Comparison of ENCODE assay signal across 15 cellular contexts in genomic region chr2:41610501-41611242, GRCh38.
DNase-seq lines count a peak whose midpoint lies in the region; ATAC-seq and TF ChIP-seq lines count a peak whose summit lies in the region.
"Had no signal": no experiment of that assay in that cellular context is flagged by ENCODE, and none has a peak within 500 bp of the region (broad histone marks: within the 10 kb centered on the region; RNA-seq: fewer than 3 reads in every experiment).

No MANE protein-coding gene starts in this region.

- peaks cover 8 to 34% of the 10 kb centered on the region in 2 donors for H3K4me1 Mint-ChIP-seq in stimulated activated naive B cell treated with anti-CD40 and anti-IgM and Interleukin-4, amounts not matched to agents 10 μg/mL and 1 μg/mL and 100 μg/mL, for 72 hours
- H3K4me1 Mint-ChIP-seq: immature natural killer cell had no signal

- intact Hi-C loops in ascending aorta (cut with DNase I): no loop called here
- intact Hi-C loops in A673 (cut with micrococcal nuclease; ENCODE audit: unreplicated experiment): no loop called here

- DNase-seq in ascending aorta (ENCODE audit: low spot score in 2 of 2) (peak in 1 of 2 donors; percentile 70), right atrium auricular region (ENCODE audit: low spot score) (no peak), A673 (ENCODE audit: low spot score) (no peak), NOMO-1 treated with DMSO at 0.1 percent for 48 hours (lab: John Stamatoyannopoulos, UW; ENCODE audit: unreplicated experiment) (no peak)
- DNase-seq in stimulated activated naive B cell treated with anti-CD40 and anti-IgM and Interleukin-4, amounts not matched to agents 10 μg/mL and 1 μg/mL and 100 μg/mL, for 72 hours: peak; percentile 54
- DNase-seq: activated gamma-delta T cell; Caco-2; effector memory CD8-positive, alpha-beta T cell; immature natural killer cell; NCI-H2171 treated with DMSO at 0.1 percent for 48 hours; SJCRH30 had no signal

- peaks cover 0 to 9% of the 10 kb centered on the region in 2 donors for H3K36me3 Mint-ChIP-seq in stimulated activated naive B cell treated with anti-CD40 and anti-IgM and Interleukin-4, amounts not matched to agents 10 μg/mL and 1 μg/mL and 100 μg/mL, for 72 hours
- H3K36me3 Mint-ChIP-seq: immature natural killer cell had no signal

- no peaks in the 10 kb centered on the region for H3K27me3 ChIP-seq in ascending aorta
- H3K27me3 ChIP-seq in right atrium auricular region: no peaks in the 10 kb centered on the region
- H3K27me3 ChIP-seq in A673 (replicated peaks; ENCODE audit: insufficient read depth, low read depth, low read length, poor library complexity): peaks cover 4% of the 10 kb centered on the region
- H3K27me3 ChIP-seq: neutrophil, SJCRH30 had no signal

- H3K9me3 ChIP-seq in ascending aorta (no peaks in the 10 kb centered on the region), right atrium auricular region (no peaks in the 10 kb centered on the region), A673 (ENCODE audit: low read depth, low read length, poor library complexity, severe bottlenecking) (no peaks in the 10 kb centered on the region)
- H3K9me3 ChIP-seq: Caco-2, neutrophil, SJCRH30 had no signal

- BruUV-seq in A673 (replicated peaks; lab: Mats Ljungman, UMichigan): no TSS peak

- no peaks in the 10 kb centered on the region for H3K36me3 ChIP-seq in ascending aorta
- no peaks in the 10 kb centered on the region for H3K36me3 ChIP-seq in right atrium auricular region
- no peaks in the 10 kb centered on the region for H3K36me3 ChIP-seq in A673 (ENCODE audit: insufficient read depth, low read length, poor library complexity, severe bottlenecking)
- H3K36me3 ChIP-seq: neutrophil, SJCRH30 had no signal

- peak overlapping the region; percentile 87 for H3K27ac Mint-ChIP-seq in stimulated activated naive B cell treated with anti-CD40 and anti-IgM and Interleukin-4, amounts not matched to agents 10 μg/mL and 1 μg/mL and 100 μg/mL, for 72 hours
- H3K27ac Mint-ChIP-seq: effector memory CD8-positive, alpha-beta T cell; immature natural killer cell had no signal

- peaks cover 0 to 3% of the 10 kb centered on the region in 2 donors for H3K9me3 Mint-ChIP-seq in stimulated activated naive B cell treated with anti-CD40 and anti-IgM and Interleukin-4, amounts not matched to agents 10 μg/mL and 1 μg/mL and 100 μg/mL, for 72 hours

- TF ChIP-seq CTCF in ascending aorta (IDR thresholded peaks at IDR 0.05): no peak
- TF ChIP-seq CTCF in right atrium auricular region (IDR thresholded peaks at IDR 0.05): no peak
- TF ChIP-seq CTCF in A673 (conservative IDR thresholded peaks at IDR 0.05; ENCODE audit: low read depth, low read length): no peak

- peak overlapping the region; percentile 3 to 20 for H3K4me3 Mint-ChIP-seq in stimulated activated naive B cell treated with anti-CD40 and anti-IgM and Interleukin-4, amounts not matched to agents 10 μg/mL and 1 μg/mL and 100 μg/mL, for 72 hours
- H3K4me3 Mint-ChIP-seq: effector memory CD8-positive, alpha-beta T cell; immature natural killer cell had no signal

- CTCF ChIA-PET in A673 (lab: Charles Lee): no interaction called here

- H3K4me1 ChIP-seq in ascending aorta (peaks cover 0 to 25% of the 10 kb centered on the region in 2 donors), right atrium auricular region (peaks cover 0 to 6% of the 10 kb centered on the region in 2 donors), A673 (ENCODE audit: insufficient read depth, low read length, poor library complexity, severe bottlenecking) (no peaks in the 10 kb centered on the region)
- H3K4me1 ChIP-seq: Caco-2, SJCRH30 had no signal

- no peaks in the 10 kb centered on the region for H3K27me3 Mint-ChIP-seq in stimulated activated naive B cell treated with anti-CD40 and anti-IgM and Interleukin-4, amounts not matched to agents 10 μg/mL and 1 μg/mL and 100 μg/mL, for 72 hours

- POLR2A ChIA-PET in A673 (lab: Charles Lee; ENCODE audit: low non-redundant PET): no interaction called here

- peak; percentile 49 for ATAC-seq in GM18511 (IDR thresholded peaks at IDR 0.05; ENCODE audit: unreplicated experiment)
- ATAC-seq in stimulated activated naive B cell treated with anti-CD40 and anti-IgM and Interleukin-4, amounts not matched to agents 10 μg/mL and 1 μg/mL and 100 μg/mL, for 72 hours (replicated peaks): peak; percentile 95 to 96
- ATAC-seq in activated CD4-positive, CD25-positive, alpha-beta regulatory T cell treated with anti-CD3 and anti-CD28 coated beads, Interleukin-2, amount 50 U/mL, for 24 hours: no peak
- ATAC-seq in HG02642 (IDR thresholded peaks at IDR 0.05; ENCODE audit: poor library complexity, unreplicated experiment): no peak
- ATAC-seq: effector memory CD8-positive, alpha-beta T cell had no signal

- H3K27ac ChIP-seq in ascending aorta: peak overlapping the region; percentile 86 to 89
- H3K27ac ChIP-seq in right atrium auricular region: peak overlapping the region; percentile 70 to 82
- no peak overlapping the region for H3K27ac ChIP-seq in A673 (ENCODE audit: low read depth, low read length, poor library complexity, severe bottlenecking)
- H3K27ac ChIP-seq: neutrophil, SJCRH30 had no signal

- H3K4me3 ChIP-seq in ascending aorta (peak overlapping the region; percentile 1 to 53), right atrium auricular region (no peak overlapping the region), A673 (ENCODE audit: low read depth, low read length, poor library complexity, severe bottlenecking) (no peak overlapping the region)
- H3K4me3 ChIP-seq: SJCRH30 had no signal

Comparison
In these comparisons a context has a peak if more than half of its experiments do, and no peak if none do; other contexts are left out.
1. ATAC-seq: peak in GM18511 (single experiment) and stimulated activated naive B cell treated with anti-CD40 and anti-IgM and Interleukin-4, amounts not matched to agents 10 μg/mL and 1 μg/mL and 100 μg/mL, for 72 hours (2 of 2); none in activated CD4-positive, CD25-positive, alpha-beta regulatory T cell treated with anti-CD3 and anti-CD28 coated beads, Interleukin-2, amount 50 U/mL, for 24 hours (0 of 2) and HG02642 (single experiment).
2. H3K4me3 ChIP-seq: peak in ascending aorta (2 of 2); none in right atrium auricular region (0 of 2) and A673 (single experiment).